Comparison of ENCODE assay signal across 21 cellular contexts in genomic region chr1:56355422-56355821, GRCh38.
DNase-seq lines count a peak whose midpoint lies in the region; ATAC-seq lines count a peak whose summit lies in the region.
"Had no signal": no experiment of that assay in that cellular context is flagged by ENCODE, and none has a peak within 500 bp of the region (broad histone marks: within the 10 kb centered on the region; RNA-seq: fewer than 3 reads in every experiment).

No MANE protein-coding gene starts in this region.

- no peaks in the 10 kb centered on the region for H3K36me3 Mint-ChIP-seq in activated T-cell treated with anti-CD3 and anti-CD28 coated beads, Interleukin-2, amount 50 U/mL, for 72 hours (ENCODE audit: insufficient read depth in 2 of 2)
- H3K36me3 Mint-ChIP-seq: CD4-positive, CD25-positive, alpha-beta regulatory T cell had no signal

- peak; percentile 86 for ATAC-seq in Right ventricle myocardium inferior
- ATAC-seq in left cardiac atrium: peak; percentile 83 to 93
- ATAC-seq in activated T-cell treated with anti-CD3 and anti-CD28 coated beads, Interleukin-2, amount 50 U/mL, for 72 hours (replicated peaks in 1 of 2): no peak
- ATAC-seq: SK-N-SH treated with all-trans-retinoic acid at 6 μM for 48 hours had no signal

- peaks cover 8% of the 10 kb centered on the region for H3K27me3 Mint-ChIP-seq in activated T-cell treated with anti-CD3 and anti-CD28 coated beads, Interleukin-2, amount 50 U/mL, for 72 hours (ENCODE audit: low read depth)
- H3K27me3 Mint-ChIP-seq: CD4-positive, CD25-positive, alpha-beta regulatory T cell had no signal

- no peaks in the 10 kb centered on the region for H3K9me3 Mint-ChIP-seq in activated T-cell treated with anti-CD3 and anti-CD28 coated beads, Interleukin-2, amount 50 U/mL, for 72 hours

- intact Hi-C loops in Right ventricle myocardium inferior (cut with DNase I): loop anchor here (10.0 kb wide), 1 partner anchor 421 kb away; no protein-coding TSS in a partner anchor
- intact Hi-C loops in cardiac septum (cut with DNase I): no loop called here
- intact Hi-C loops in left cardiac atrium (cut with DNase I): loop anchor here in 1 of 2 donors (10.0 kb wide), 1 partner anchor 219 kb away; the partner anchor contains the start of gene PLPP3

- H3K4me3 Mint-ChIP-seq in activated T-cell treated with anti-CD3 and anti-CD28 coated beads, Interleukin-2, amount 50 U/mL, for 72 hours: no peak overlapping the region
- H3K4me3 Mint-ChIP-seq: CD4-positive, CD25-positive, alpha-beta regulatory T cell had no signal

- no peak overlapping the region for H3K27ac Mint-ChIP-seq in activated T-cell treated with anti-CD3 and anti-CD28 coated beads, Interleukin-2, amount 50 U/mL, for 72 hours
- H3K27ac Mint-ChIP-seq: CD4-positive, CD25-positive, alpha-beta regulatory T cell had no signal

- H3K4me1 Mint-ChIP-seq in activated T-cell treated with anti-CD3 and anti-CD28 coated beads, Interleukin-2, amount 50 U/mL, for 72 hours (ENCODE audit: low read depth): no peaks in the 10 kb centered on the region
- H3K4me1 Mint-ChIP-seq: CD4-positive, CD25-positive, alpha-beta regulatory T cell had no signal

- no peak for DNase-seq in Right ventricle myocardium inferior (ENCODE audit: missing footprints)
- no peak for DNase-seq in cardiac septum (ENCODE audit: low spot score)
- no peak for DNase-seq in left cardiac atrium
- DNase-seq in pons (ENCODE audit: low spot score): peak; percentile 53
- DNase-seq in DMS 273 (lab: John Stamatoyannopoulos, UW; ENCODE audit: unreplicated experiment): no peak
- DNase-seq in GF-D8 (lab: John Stamatoyannopoulos, UW): no peak
- DNase-seq in activated T-cell treated with anti-CD3 and anti-CD28 coated beads, Interleukin-2, amount 50 U/mL, for 72 hours: no peak
- DNase-seq: BE2C; CD4-positive, CD25-positive, alpha-beta regulatory T cell; COR-L47; DMS153; GDM1; GOT3; KG1; MV-4-11; NCI-H187; NCI-H2171; NCI-H526; Peyer's patch; SHP77 treated with DMSO at 0.1 percent for 48 hours had no signal

Comparison
In these comparisons a context has a peak if more than half of its experiments do, and no peak if none do; other contexts are left out.
1. ATAC-seq: peak in Right ventricle myocardium inferior (single experiment) and left cardiac atrium (2 of 2); none in activated T-cell treated with anti-CD3 and anti-CD28 coated beads, Interleukin-2, amount 50 U/mL, for 72 hours (0 of 2).